8 cellular contexts compared by ENCODE assay signal in the genomic region with DNA sequence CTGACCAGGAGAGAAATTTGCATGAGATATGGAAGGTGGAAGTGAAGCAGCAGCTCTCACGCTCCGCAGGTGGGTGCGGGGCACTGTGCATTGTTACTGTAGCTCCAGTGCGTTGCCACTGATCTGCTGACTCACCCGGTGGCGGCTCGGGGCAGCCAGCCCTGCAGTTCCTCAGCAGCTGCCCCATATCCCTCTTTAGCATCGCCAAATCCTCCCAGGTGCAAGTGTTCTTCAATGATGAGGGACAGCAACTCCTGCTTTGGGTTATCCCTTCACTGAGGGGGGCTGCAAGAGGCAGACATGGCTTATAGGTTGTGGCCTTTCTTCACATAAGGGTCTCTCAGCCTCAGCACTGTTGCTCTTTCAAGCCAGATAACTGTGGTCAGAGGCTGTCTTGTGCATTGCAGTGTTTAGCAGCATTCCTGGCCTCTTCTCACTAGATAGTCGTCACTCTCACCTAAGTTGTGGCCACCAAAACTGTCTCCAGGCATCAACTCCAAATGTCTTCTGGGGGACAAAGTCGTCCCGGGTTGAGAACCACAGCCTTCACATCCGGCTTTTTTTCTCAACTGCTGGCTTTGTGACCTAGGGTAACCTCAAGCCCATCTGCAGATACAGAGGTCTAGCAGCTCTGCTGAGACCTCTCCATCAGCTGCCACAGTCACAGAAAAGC.
DNase-seq lines count a peak whose midpoint lies in the region; ATAC-seq and TF ChIP-seq lines count a peak whose summit lies in the region.

No MANE protein-coding gene starts in this region.

- H3K27ac ChIP-seq in A673 (ENCODE audit: low read depth, low read length, poor library complexity, severe bottlenecking), result no peak overlapping the region
- no peak overlapping the region for H3K27ac ChIP-seq in breast epithelium

- peak; percentile 48 for DNase-seq in NCI-H345 (lab: John Stamatoyannopoulos, UW)
- peak; percentile 31 to 35 for DNase-seq in activated CD8-positive, alpha-beta memory T cell treated with anti-CD3 and anti-CD28 coated beads for 1 hour (ENCODE audit: extremely low read depth in 1 of 2, low read depth in 1 of 2)
- peak; percentile 33 for DNase-seq in germinal center (ENCODE audit: low spot score)
- peak; percentile 67 to 71 for DNase-seq in stimulated activated CD4-positive, alpha-beta T cell treated with anti-CD3 and anti-CD28 coated beads, Interleukin-2, amount 100 ng/mL, for 24 hours
- no peak for DNase-seq in A673 (ENCODE audit: low spot score)
- no peak for DNase-seq in breast epithelium (ENCODE audit: low spot score in 2 of 2)

- H3K4me1 ChIP-seq in A673 (ENCODE audit: insufficient read depth, low read length, poor library complexity, severe bottlenecking) (peaks cover 14% of the 10 kb centered on the region), breast epithelium (no peaks in the 10 kb centered on the region)

- no peaks in the 10 kb centered on the region for H3K27me3 ChIP-seq in A673 (replicated peaks; ENCODE audit: insufficient read depth, low read depth, low read length, poor library complexity)
- no peaks in the 10 kb centered on the region for H3K27me3 ChIP-seq in breast epithelium

- no TSS peak for BruUV-seq in A673 (replicated peaks; lab: Mats Ljungman, UMichigan)

- intact Hi-C loops in A673 (cut with micrococcal nuclease; ENCODE audit: unreplicated experiment), result no loop called here
- intact Hi-C loops in breast epithelium (cut with DNase I; ENCODE audit: low total_unique reads), result no loop called here

- ATAC-seq in GM18868 (IDR thresholded peaks at IDR 0.05; ENCODE audit: unreplicated experiment), result peak; percentile 94
- peak; percentile 87 for ATAC-seq in HG02885 (IDR thresholded peaks at IDR 0.05; ENCODE audit: poor library complexity, unreplicated experiment)

- no peak overlapping the region for H3K4me3 ChIP-seq in A673 (ENCODE audit: low read depth, low read length, poor library complexity, severe bottlenecking)
- no peak overlapping the region for H3K4me3 ChIP-seq in breast epithelium

- no peaks in the 10 kb centered on the region for H3K9me3 ChIP-seq in A673 (ENCODE audit: low read depth, low read length, poor library complexity, severe bottlenecking)
- no peaks in the 10 kb centered on the region for H3K9me3 ChIP-seq in breast epithelium

- CTCF ChIA-PET in A673 (lab: Charles Lee), result no interaction called here

- H3K36me3 ChIP-seq in A673 (ENCODE audit: insufficient read depth, low read length, poor library complexity, severe bottlenecking), result no peaks in the 10 kb centered on the region
- H3K36me3 ChIP-seq in breast epithelium, result no peaks in the 10 kb centered on the region

- POLR2A ChIA-PET in A673 (lab: Charles Lee; ENCODE audit: low non-redundant PET), result no interaction called here

- no peak for TF ChIP-seq CTCF in A673 (conservative IDR thresholded peaks at IDR 0.05; ENCODE audit: low read depth, low read length)
- no peak for TF ChIP-seq CTCF in breast epithelium (IDR thresholded peaks at IDR 0.05)

- TF ChIP-seq POLR2A in breast epithelium (IDR thresholded peaks at IDR 0.05), result no peak

Comparison
In these comparisons a context has a peak if more than half of its experiments do, and no peak if none do; other contexts are left out.
1. DNase-seq: peak in NCI-H345 (single experiment), activated CD8-positive, alpha-beta memory T cell treated with anti-CD3 and anti-CD28 coated beads for 1 hour (2 of 2), germinal center (single experiment) and stimulated activated CD4-positive, alpha-beta T cell treated with anti-CD3 and anti-CD28 coated beads, Interleukin-2, amount 100 ng/mL, for 24 hours (2 of 2); none in A673 (single experiment) and breast epithelium (0 of 2).